ENCODE assay signal across 8 cellular contexts in genomic region chr10:22655312-22655973, GRCh38. TPM values are rescaled to one million over a fixed set of nuclear protein-coding genes. Genes with fewer than 3 reads are reported as not detected.
A peak's percentile ranks its signal among the peaks of the same experiment; 100 is the strongest.
DNase-seq lines count a peak whose midpoint lies in the region; ATAC-seq, FAIRE-seq and TF ChIP-seq lines count a peak whose summit lies in the region.
"Had no signal": no experiment of that assay in that cellular context is flagged by ENCODE, and none has a peak within 500 bp of the region (broad histone marks: within the 10 kb centered on the region; RNA-seq: fewer than 3 reads in every experiment).

No MANE protein-coding gene starts in this region.

- WGBS in pancreas, 2 donors = 49 to 52% methylated on average over 10 of the region's 10 CpGs

- FAIRE-seq in bronchial epithelial cell (lab: Jason Lieb, UNC) = no peak
- FAIRE-seq in pancreas (lab: Jason Lieb, UNC) = no peak

- H3K9me3 ChIP-seq in pancreas = no peaks in the 10 kb centered on the region

- ATAC-seq in pancreas (peak in 3 of 4 donors; percentile 63 to 74 (median 68)), GM18517 (IDR thresholded peaks at IDR 0.05; ENCODE audit: unreplicated experiment) (no peak), HG03457 (IDR thresholded peaks at IDR 0.05; ENCODE audit: unreplicated experiment) (no peak), HG02678 (IDR thresholded peaks at IDR 0.05; ENCODE audit: unreplicated experiment) (no peak)

- TF ChIP-seq CTCF in GM12873 (IDR thresholded peaks at IDR 0.05; ENCODE audit: insufficient read depth, low read depth, low read length, missing control alignments) (peak; percentile 28), bronchial epithelial cell (IDR thresholded peaks at IDR 0.05; ENCODE audit: insufficient read depth, low read length, severe bottlenecking) (no peak), pancreas (IDR thresholded peaks at IDR 0.05) (no peak)

- peaks cover 0 to 9% (median 0%) of the 10 kb centered on the region in 3 donors for H3K4me1 ChIP-seq in pancreas

- intact Hi-C loops in pancreas (cut with DNase I) = no loop called here

- H3K27me3 ChIP-seq in bronchial epithelial cell (ENCODE audit: control insufficient read depth, insufficient read depth, low read length) = no peaks in the 10 kb centered on the region
- H3K27me3 ChIP-seq in pancreas = no peaks in the 10 kb centered on the region

- DNase-seq in NCI-H2227 treated with DMSO at 0.1 percent for 48 hours (lab: John Stamatoyannopoulos, UW) = peak; percentile 24
- peak; percentile 96 for DNase-seq in bronchial epithelial cell (ENCODE audit: low read depth)
- DNase-seq in pancreas = no peak

- H3K4me3 ChIP-seq in bronchial epithelial cell (ENCODE audit: low read depth, low read length) (no peak overlapping the region), pancreas (no peak overlapping the region)
- H3K4me3 ChIP-seq: lung had no signal

- H3K36me3 ChIP-seq in bronchial epithelial cell (ENCODE audit: control insufficient read depth, insufficient read depth, low read length) = no peaks in the 10 kb centered on the region
- H3K36me3 ChIP-seq in pancreas = no peaks in the 10 kb centered on the region

- no peak overlapping the region for H3K27ac ChIP-seq in pancreas

RNA-seq across cellular contexts. Expression of gene PIP4K2A, which starts 58.9 kb away (rescaled TPM):
- total RNA-seq in bronchial epithelial cell (17.9 and 24.5 TPM in 2 replicates), pancreas (10 to 100 TPM in 2 of 6 donors, 1 to 10 TPM in 4; 5.6 to 17.8 (median 7.9) TPM)
- polyA plus RNA-seq in pancreas = 1 to 10 TPM; 3.6 to 4.3 TPM

Comparison
In these comparisons a context has a peak if more than half of its experiments do, and no peak if none do; other contexts are left out.
1. DNase-seq: peak in NCI-H2227 treated with DMSO at 0.1 percent for 48 hours (single experiment) and bronchial epithelial cell (single experiment); none in pancreas (0 of 6).
2. ATAC-seq: peak in pancreas (3 of 4); none in GM18517 (single experiment), HG03457 (single experiment) and HG02678 (single experiment).